1 cellular context compared by ENCODE assay signal in the genomic region with DNA sequence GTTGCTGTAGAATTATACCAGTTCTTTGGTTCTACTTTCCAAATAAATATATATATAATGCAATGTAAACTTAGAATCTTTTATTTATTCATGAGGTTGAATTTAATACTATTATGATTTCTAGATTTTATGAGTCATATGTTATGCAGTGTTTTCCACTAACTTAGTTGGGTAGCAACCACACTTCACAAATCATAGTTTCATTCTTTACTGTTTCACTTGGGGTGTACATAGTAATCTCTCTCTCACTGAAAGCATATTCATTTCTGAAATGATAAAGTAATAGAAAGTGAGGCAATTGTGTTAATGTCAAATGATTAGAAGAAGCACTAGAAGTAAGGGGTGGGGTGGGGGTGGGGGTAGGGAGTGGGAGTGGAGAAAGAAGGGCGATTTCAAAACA.
TF ChIP-seq lines count a peak whose summit lies in the region.

No MANE protein-coding gene starts in this region.

TF ChIP-seq in SK-N-SH, 30 proteins besides CTCF, POLR2A, EP300 and RAD21 (continued from another document):
- TF ChIP-seq TEAD4 (IDR thresholded peaks at IDR 0.05; ENCODE audit: borderline replicate concordance, insufficient read depth): no peak
- no peak for TF ChIP-seq FOXM1 (IDR thresholded peaks at IDR 0.05; ENCODE audit: low read depth)
- TF ChIP-seq SMC3 (IDR thresholded peaks at IDR 0.05; ENCODE audit: low read depth, low read length): no peak
- TF ChIP-seq CHD2 (IDR thresholded peaks at IDR 0.05; ENCODE audit: low read length, partially characterized antibody): no peak
- no peak for TF ChIP-seq SIN3A (IDR thresholded peaks at IDR 0.05; ENCODE audit: borderline replicate concordance, low read depth, low read length)
- no peak for TF ChIP-seq MXI1 (IDR thresholded peaks at IDR 0.05; ENCODE audit: low read depth, low read length)
- TF ChIP-seq, protein P1, sequence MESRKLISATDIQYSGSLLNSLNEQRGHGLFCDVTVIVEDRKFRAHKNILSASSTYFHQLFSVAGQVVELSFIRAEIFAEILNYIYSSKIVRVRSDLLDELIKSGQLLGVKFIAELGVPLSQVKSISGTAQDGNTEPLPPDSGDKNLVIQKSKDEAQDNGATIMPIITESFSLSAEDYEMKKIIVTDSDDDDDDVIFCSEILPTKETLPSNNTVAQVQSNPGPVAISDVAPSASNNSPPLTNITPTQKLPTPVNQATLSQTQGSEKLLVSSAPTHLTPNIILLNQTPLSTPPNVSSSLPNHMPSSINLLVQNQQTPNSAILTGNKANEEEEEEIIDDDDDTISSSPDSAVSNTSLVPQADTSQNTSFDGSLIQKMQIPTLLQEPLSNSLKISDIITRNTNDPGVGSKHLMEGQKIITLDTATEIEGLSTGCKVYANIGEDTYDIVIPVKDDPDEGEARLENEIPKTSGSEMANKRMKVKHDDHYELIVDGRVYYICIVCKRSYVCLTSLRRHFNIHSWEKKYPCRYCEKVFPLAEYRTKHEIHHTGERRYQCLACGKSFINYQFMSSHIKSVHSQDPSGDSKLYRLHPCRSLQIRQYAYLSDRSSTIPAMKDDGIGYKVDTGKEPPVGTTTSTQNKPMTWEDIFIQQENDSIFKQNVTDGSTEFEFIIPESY (IDR thresholded peaks at IDR 0.05; ENCODE audit: borderline replicate concordance, low read depth): no peak
